Comparison of ENCODE assay signal across 1 cellular context in genomic region chr1:8317647-8318360, GRCh38.
TF ChIP-seq lines count a peak whose summit lies in the region.

Gene SLC45A1 (plus strand): TSS chr1:8318114. CDS start chr1:8324330, 6,216 bp downstream.

TF ChIP-seq in HEK293, 187 proteins besides CTCF, POLR2A, EP300 and RAD21 (continued from another document):
- TF ChIP-seq TCF7L2 (IDR thresholded peaks at IDR 0.05; ENCODE audit: borderline replicate concordance, low read depth, low read length) (no peak), ZNF585B (tag by site-specific recombination; IDR thresholded peaks at IDR 0.05) (peak; percentile 57), ZNF2 (tag by site-specific recombination; IDR thresholded peaks at IDR 0.05) (no peak), ZNF664 (tag by site-specific recombination; IDR thresholded peaks at IDR 0.05) (no peak), ZIC2 (tag by site-specific recombination; IDR thresholded peaks at IDR 0.05) (peak; percentile 57), PATZ1 (tag by site-specific recombination; IDR thresholded peaks at IDR 0.05) (no peak; the same call in 1 of the 2 replicates), HIC1 (tag by site-specific recombination; IDR thresholded peaks at IDR 0.05) (peak; percentile 43; the same call in 1 of the 2 replicates), ZNF184 (tag by site-specific recombination; IDR thresholded peaks at IDR 0.05) (0 out of 2 replicates have a peak, but pooled peaks have one; percentile 13), ZNF24 (tag by site-specific recombination; IDR thresholded peaks at IDR 0.05) (no peak), ZNF26 (tag by site-specific recombination; IDR thresholded peaks at IDR 0.05) (no peak), ZNF416 (tag by site-specific recombination; IDR thresholded peaks at IDR 0.05) (no peak), ZSCAN30 (tag by site-specific recombination; IDR thresholded peaks at IDR 0.05) (peak; percentile 91), ZBTB8A (tag by site-specific recombination; IDR thresholded peaks at IDR 0.05) (peak; percentile 63; the same call in 1 of the 2 replicates), EGR2 (tag by site-specific recombination; IDR thresholded peaks at IDR 0.05; ENCODE audit: low read depth) (peak; percentile 44; the same call in 1 of the 2 replicates), GLIS1 (tag by site-specific recombination; IDR thresholded peaks at IDR 0.05) (0 out of 2 replicates have a peak, but pooled peaks have one; percentile 5), ZBTB26 (tag by site-specific recombination; optimal IDR thresholded peaks at IDR 0.05) (peak; percentile 54), ZNF692 (tag by site-specific recombination; IDR thresholded peaks at IDR 0.05) (peak; percentile 100), ZNF707 (tag by site-specific recombination; IDR thresholded peaks at IDR 0.05) (no peak), REST (tag by site-specific recombination; IDR thresholded peaks at IDR 0.05) (0 out of 2 replicates have a peak, but pooled peaks have one; percentile 25), KLF1 (tag by site-specific recombination; IDR thresholded peaks at IDR 0.05) (peak; percentile 39; the same call in 1 of the 2 replicates), ZBTB20 (tag by site-specific recombination; IDR thresholded peaks at IDR 0.05) (peak; percentile 69; the same call in 1 of the 2 replicates), ZEB2 (tag by site-specific recombination; IDR thresholded peaks at IDR 0.05) (peak; percentile 38; the same call in 1 of the 2 replicates), SCRT2 (tag by site-specific recombination; IDR thresholded peaks at IDR 0.05) (peak; percentile 36; the same call in 1 of the 2 replicates), IKZF3 (tag by site-specific recombination; IDR thresholded peaks at IDR 0.05) (peak; percentile 35; the same call in 1 of the 2 replicates), ZNF560 (tag by site-specific recombination; IDR thresholded peaks at IDR 0.05; ENCODE audit: borderline replicate concordance) (no peak)
- TF ChIP-seq, protein P1, sequence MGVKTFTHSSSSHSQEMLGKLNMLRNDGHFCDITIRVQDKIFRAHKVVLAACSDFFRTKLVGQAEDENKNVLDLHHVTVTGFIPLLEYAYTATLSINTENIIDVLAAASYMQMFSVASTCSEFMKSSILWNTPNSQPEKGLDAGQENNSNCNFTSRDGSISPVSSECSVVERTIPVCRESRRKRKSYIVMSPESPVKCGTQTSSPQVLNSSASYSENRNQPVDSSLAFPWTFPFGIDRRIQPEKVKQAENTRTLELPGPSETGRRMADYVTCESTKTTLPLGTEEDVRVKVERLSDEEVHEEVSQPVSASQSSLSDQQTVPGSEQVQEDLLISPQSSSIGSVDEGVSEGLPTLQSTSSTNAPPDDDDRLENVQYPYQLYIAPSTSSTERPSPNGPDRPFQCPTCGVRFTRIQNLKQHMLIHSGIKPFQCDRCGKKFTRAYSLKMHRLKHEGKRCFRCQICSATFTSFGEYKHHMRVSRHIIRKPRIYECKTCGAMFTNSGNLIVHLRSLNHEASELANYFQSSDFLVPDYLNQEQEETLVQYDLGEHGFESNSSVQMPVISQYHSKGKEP (tag by site-specific recombination; IDR thresholded peaks at IDR 0.05): peak; percentile 77
- TF ChIP-seq, protein P2, sequence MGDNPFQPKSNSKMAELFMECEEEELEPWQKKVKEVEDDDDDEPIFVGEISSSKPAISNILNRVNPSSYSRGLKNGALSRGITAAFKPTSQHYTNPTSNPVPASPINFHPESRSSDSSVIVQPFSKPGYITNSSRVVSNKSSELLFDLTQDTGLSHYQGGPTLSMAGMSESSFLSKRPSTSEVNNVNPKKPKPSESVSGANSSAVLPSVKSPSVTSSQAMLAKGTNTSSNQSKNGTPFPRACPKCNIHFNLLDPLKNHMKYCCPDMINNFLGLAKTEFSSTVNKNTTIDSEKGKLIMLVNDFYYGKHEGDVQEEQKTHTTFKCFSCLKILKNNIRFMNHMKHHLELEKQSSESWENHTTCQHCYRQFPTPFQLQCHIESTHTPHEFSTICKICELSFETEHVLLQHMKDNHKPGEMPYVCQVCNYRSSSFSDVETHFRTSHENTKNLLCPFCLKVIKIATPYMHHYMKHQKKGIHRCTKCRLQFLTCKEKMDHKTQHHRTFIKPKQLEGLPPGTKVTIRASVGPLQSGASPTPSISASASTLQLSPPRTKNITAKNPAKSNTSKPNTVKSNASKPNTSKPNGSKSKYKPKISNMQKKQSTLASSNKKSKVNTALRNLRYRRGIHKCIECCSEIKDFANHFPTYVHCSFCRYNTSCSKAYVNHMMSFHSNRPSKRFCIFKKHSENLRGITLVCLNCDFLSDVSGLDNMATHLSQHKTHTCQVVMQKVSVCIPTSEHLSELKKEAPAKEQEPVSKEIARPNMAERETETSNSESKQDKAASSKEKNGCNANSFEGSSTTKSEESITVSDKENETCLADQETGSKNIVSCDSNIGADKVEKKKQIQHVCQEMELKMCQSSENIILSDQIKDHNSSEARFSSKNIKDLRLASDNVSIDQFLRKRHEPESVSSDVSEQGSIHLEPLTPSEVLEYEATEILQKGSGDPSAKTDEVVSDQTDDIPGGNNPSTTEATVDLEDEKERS (tag by site-specific recombination; IDR thresholded peaks at IDR 0.05): no peak
- TF ChIP-seq, protein P3, sequence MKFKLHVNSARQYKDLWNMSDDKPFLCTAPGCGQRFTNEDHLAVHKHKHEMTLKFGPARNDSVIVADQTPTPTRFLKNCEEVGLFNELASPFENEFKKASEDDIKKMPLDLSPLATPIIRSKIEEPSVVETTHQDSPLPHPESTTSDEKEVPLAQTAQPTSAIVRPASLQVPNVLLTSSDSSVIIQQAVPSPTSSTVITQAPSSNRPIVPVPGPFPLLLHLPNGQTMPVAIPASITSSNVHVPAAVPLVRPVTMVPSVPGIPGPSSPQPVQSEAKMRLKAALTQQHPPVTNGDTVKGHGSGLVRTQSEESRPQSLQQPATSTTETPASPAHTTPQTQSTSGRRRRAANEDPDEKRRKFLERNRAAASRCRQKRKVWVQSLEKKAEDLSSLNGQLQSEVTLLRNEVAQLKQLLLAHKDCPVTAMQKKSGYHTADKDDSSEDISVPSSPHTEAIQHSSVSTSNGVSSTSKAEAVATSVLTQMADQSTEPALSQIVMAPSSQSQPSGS (tag by site-specific recombination; IDR thresholded peaks at IDR 0.05; ENCODE audit: low read depth): peak; percentile 36; the same call in 1 of the 2 replicates
TF ChIP-seq in HEK293: peak in this region for 23.
